1 cellular context compared by ENCODE assay signal in genomic region chr7:39394105-39394504, GRCh38.
TF ChIP-seq lines count a peak whose summit lies in the region.

No MANE protein-coding gene starts in this region.

TF ChIP-seq in A549, 52 proteins besides CTCF, POLR2A, EP300 and RAD21 (continued from another document):
- TF ChIP-seq SREBF2 (IDR thresholded peaks at IDR 0.05) (no peak), FOSL2 (IDR thresholded peaks at IDR 0.05) (no peak), FOSL2 (CRISPR knock-in tag; IDR thresholded peaks at IDR 0.05) (no peak), RNF2 (IDR thresholded peaks at IDR 0.05; ENCODE audit: borderline replicate concordance, low read depth) (no peak), PHF8 (IDR thresholded peaks at IDR 0.05; ENCODE audit: borderline replicate concordance, low read depth) (no peak), PBX3 (IDR thresholded peaks at IDR 0.05) (no peak), FOXS1 (CRISPR knock-in tag; IDR thresholded peaks at IDR 0.05) (no peak)
